ENCODE assay signal across 8 cellular contexts in genomic region chr16:53502331-53503269, GRCh38. TPM values are rescaled to one million over a fixed set of nuclear protein-coding genes. Genes with fewer than 3 reads are reported as not detected.
DNase-seq lines count a peak whose midpoint lies in the region; ATAC-seq and TF ChIP-seq lines count a peak whose summit lies in the region.

AKTIP (minus strand) TSS chr16:53503209; CDS start chr16:53500259, 2,950 bp downstream.

- no peak for DNase-seq in HFF-Myc (ENCODE audit: extremely low read depth, low read depth)
- DNase-seq in NCI-H146 (lab: John Stamatoyannopoulos, UW) = peak; percentile 75
- peak; percentile 30 for DNase-seq in activated CD8-positive, alpha-beta memory T cell treated with anti-CD3 and anti-CD28 coated beads, Interleukin-2, amount 50 U/mL, for 1 hour (ENCODE audit: extremely low read depth)
- no peak for DNase-seq in esophagus squamous epithelium (lab: John Stamatoyannopoulos, UW)
- DNase-seq in superior temporal gyrus (ENCODE audit: extremely low spot score) = peak; percentile 38
- no peak for DNase-seq in NCI-H1694 treated with DMSO at 0.1 percent for 48 hours (lab: John Stamatoyannopoulos, UW)

- intact Hi-C loops in esophagus squamous epithelium (cut with DNase I) = loop anchor here (10.0 kb wide), 2 partner anchors 68 to 438 kb away; partner anchors contain the start of gene RBL2

- H3K4me1 ChIP-seq in esophagus squamous epithelium (peaks cover 20 to 45% (median 20%) of the 10 kb centered on the region in 3 donors), muscle layer of duodenum (ENCODE audit: control insufficient read depth in 1 of 2, insufficient read depth in 2 of 2, low read length in 2 of 2) (peaks cover 13 to 23% of the 10 kb centered on the region in 2 donors)

- peak within 1 kb of the TSS; percentile 68 for H3K4me3 ChIP-seq in HFF-Myc (replicated peaks; ENCODE audit: low read depth, low read length)
- H3K4me3 ChIP-seq in esophagus squamous epithelium = peak within 1 kb of the TSS; percentile 63 to 98 (median 86)
- peak within 1 kb of the TSS; percentile 72 to 96 for H3K4me3 ChIP-seq in muscle layer of duodenum (ENCODE audit: low read depth in 1 of 2, low read length in 2 of 2)

- TF ChIP-seq POLR2A in GM18505 (IDR thresholded peaks at IDR 0.05; ENCODE audit: borderline replicate concordance, extremely low read depth, insufficient read depth, insufficient read length) (no peak), esophagus squamous epithelium (IDR thresholded peaks at IDR 0.05) (peak in 2 of 4 donors; percentile 43 to 46)

- TF ChIP-seq CTCF in HFF-Myc (IDR thresholded peaks at IDR 0.05; ENCODE audit: low read depth, low read length, missing control alignments) = no peak
- peak in 1 of 6 experiments; percentile 24 for TF ChIP-seq CTCF in esophagus squamous epithelium (IDR thresholded peaks at IDR 0.05)

- H3K9me3 ChIP-seq in esophagus squamous epithelium = no peaks in the 10 kb centered on the region
- no peaks in the 10 kb centered on the region for H3K9me3 ChIP-seq in muscle layer of duodenum (ENCODE audit: control insufficient read depth in 1 of 2, low read length in 2 of 2)

- H3K27me3 ChIP-seq in esophagus squamous epithelium (no peaks in the 10 kb centered on the region), muscle layer of duodenum (ENCODE audit: low read depth, low read length) (no peaks in the 10 kb centered on the region)

- 1% methylated on average over 19 to 23 of the region's 76 CpGs for WGBS in esophagus squamous epithelium, 2 donors

- H3K27ac ChIP-seq in esophagus squamous epithelium = peak within 1 kb of the TSS; percentile 92 to 99 (median 98)
- H3K27ac ChIP-seq in muscle layer of duodenum (ENCODE audit: low read length) = peak within 1 kb of the TSS; percentile 77

- ATAC-seq in GM18505 (IDR thresholded peaks at IDR 0.05; ENCODE audit: unreplicated experiment) = peak; percentile 29

- peaks cover 0 to 24% (median 4%) of the 10 kb centered on the region in 3 donors for H3K36me3 ChIP-seq in esophagus squamous epithelium
- H3K36me3 ChIP-seq in muscle layer of duodenum (ENCODE audit: control insufficient read depth in 1 of 2, insufficient read depth in 2 of 2, low read length in 2 of 2) = peaks cover 12% of the 10 kb centered on the region in 2 donors

RNA-seq across cellular contexts. Expression of gene AKTIP, which starts in this region (rescaled TPM):
- 10 to 100 TPM; 34.3 to 46.8 (median 39.4) TPM for total RNA-seq in esophagus squamous epithelium

Comparison
In these comparisons a context has a peak if more than half of its experiments do, and no peak if none do; other contexts are left out.
1. DNase-seq: peak in NCI-H146 (single experiment), activated CD8-positive, alpha-beta memory T cell treated with anti-CD3 and anti-CD28 coated beads, Interleukin-2, amount 50 U/mL, for 1 hour (single experiment) and superior temporal gyrus (single experiment); none in HFF-Myc (single experiment), esophagus squamous epithelium (single experiment) and NCI-H1694 treated with DMSO at 0.1 percent for 48 hours (single experiment).
2. Peak in every context shown above with its lines, with median percentiles within 50 percentile points of each other: H3K4me3 ChIP-seq.